In genomic region chr12:65860584-65860983, GRCh38 we compare ENCODE assay signal across 26 cellular contexts. TPM values are rescaled to one million over a fixed set of nuclear protein-coding genes. Genes with fewer than 3 reads are reported as not detected.
"Had no signal": no experiment of that assay in that cellular context is flagged by ENCODE, and none has a peak within 500 bp of the region (broad histone marks: within the 10 kb centered on the region; RNA-seq: fewer than 3 reads in every experiment).

No MANE protein-coding gene starts in this region.

- H3K9me3 ChIP-seq: gastrocnemius medialis, mucosa of descending colon, ovary, psoas muscle, sigmoid colon, spleen, thoracic aorta, tibial nerve, upper lobe of left lung had no signal

- DNase-seq: dorsolateral prefrontal cortex; effector CD4-positive, alpha-beta T cell; foreskin fibroblast; gastrocnemius medialis; head of caudate nucleus; left ventricle myocardium superior; mucosa of descending colon; naive B cell; nucleus accumbens; ovary; posterior cingulate gyrus; psoas muscle; right cardiac atrium; sigmoid colon; spleen; stimulated activated CD4-positive, alpha-beta T cell treated with anti-CD3 and anti-CD28 coated beads, Interleukin-15, amount 100 ng/mL, for 24 hours; stimulated activated CD4-positive, alpha-beta T cell treated with anti-CD3 and anti-CD28 coated beads, Interleukin-2, amount 100 ng/mL, for 48 hours; stimulated activated naive B cell treated with anti-CD40 and anti-IgM and Interleukin-4, amounts not matched to agents 10 μg/mL and 1 μg/mL and 100 μg/mL, for 72 hours had no signal

- H3K4me3 ChIP-seq: dorsolateral prefrontal cortex, gastrocnemius medialis, lung, mucosa of descending colon, ovary, psoas muscle, sigmoid colon, spleen, thoracic aorta, tibial nerve, upper lobe of left lung had no signal

- ATAC-seq: esophagus mucosa; gastrocnemius medialis; left ventricle myocardium superior; mucosa of descending colon; psoas muscle; right cardiac atrium; stimulated activated naive B cell treated with anti-CD40 and anti-IgM and Interleukin-4, amounts not matched to agents 10 μg/mL and 1 μg/mL and 100 μg/mL, for 72 hours had no signal

- H3K36me3 ChIP-seq: gastrocnemius medialis, ovary, sigmoid colon, spleen, thoracic aorta, tibial nerve, upper lobe of left lung had no signal

- H3K27ac ChIP-seq: dorsolateral prefrontal cortex, gastrocnemius medialis, ovary, psoas muscle, sigmoid colon, spleen, thoracic aorta, tibial nerve, upper lobe of left lung had no signal

- FAIRE-seq: colon, keratinocyte, urothelium cell line had no signal

- H3K4me1 ChIP-seq: gastrocnemius medialis, psoas muscle, sigmoid colon, spleen, tibial nerve, upper lobe of left lung had no signal

- H3K27me3 ChIP-seq: gastrocnemius medialis, ovary, sigmoid colon, spleen, tibial nerve, upper lobe of left lung had no signal

RNA-seq across cellular contexts. Expression of gene HMGA2, which starts 36.3 kb away (rescaled TPM):
- total RNA-seq: left ventricle myocardium superior, right cardiac atrium had no signal
